Comparison of ENCODE assay signal across 8 cellular contexts in genomic region chr2:239265681-239266435, GRCh38.
A peak's percentile ranks its signal among the peaks of the same experiment; 100 is the strongest.
DNase-seq lines count a peak whose midpoint lies in the region; ATAC-seq and TF ChIP-seq lines count a peak whose summit lies in the region.

No MANE protein-coding gene starts in this region.

- no peaks in the 10 kb centered on the region for H3K9me3 ChIP-seq in mucosa of rectum (ENCODE audit: control insufficient read depth in 2 of 2, low read length in 2 of 2)

- H3K4me1 ChIP-seq in mucosa of rectum (ENCODE audit: control insufficient read depth in 2 of 2, insufficient read depth in 2 of 2, low read length in 2 of 2), result peaks cover 57 to 60% of the 10 kb centered on the region in 2 donors

- H3K36me3 ChIP-seq in mucosa of rectum (ENCODE audit: control insufficient read depth in 2 of 2, insufficient read depth in 2 of 2, low read length in 2 of 2), result no peaks in the 10 kb centered on the region

- peak; percentile 62 for DNase-seq in activated CD8-positive, alpha-beta memory T cell treated with anti-CD3 and anti-CD28 coated beads for 24 hours
- DNase-seq in activated CD8-positive, alpha-beta memory T cell treated with anti-CD3 and anti-CD28 coated beads, Interleukin-2, amount 50 U/mL, for 48 hours, result no peak
- DNase-seq in type B pancreatic cell (ENCODE audit: extremely low spot score, unreplicated experiment) (peak; percentile 59), mesenteric fat pad (ENCODE audit: low spot score) (no peak)

- ATAC-seq in HG03565 (IDR thresholded peaks at IDR 0.05; ENCODE audit: unreplicated experiment), result no peak
- ATAC-seq in HG03039 (IDR thresholded peaks at IDR 0.05; ENCODE audit: unreplicated experiment), result no peak

- H3K27ac ChIP-seq in cingulate gyrus (ENCODE audit: low read depth, low read length) (peak overlapping the region; percentile 26), mucosa of rectum (ENCODE audit: low read depth in 2 of 2, low read length in 2 of 2) (peak overlapping the region; percentile 67 to 75)

- H3K27me3 ChIP-seq in mucosa of rectum (ENCODE audit: control insufficient read depth in 2 of 2, insufficient read depth in 2 of 2, low read length in 2 of 2), result no peaks in the 10 kb centered on the region

- no peaks in the 10 kb centered on the region for H3K36me3 Mint-ChIP-seq in type B pancreatic cell

- peak overlapping the region in 1 of 2 donors; percentile 41 for H3K9ac ChIP-seq in mucosa of rectum (ENCODE audit: low read depth in 1 of 2, low read length in 2 of 2)

- H3K4me3 ChIP-seq in mucosa of rectum (ENCODE audit: low read length in 2 of 2), result no peak overlapping the region

- H3K4me1 Mint-ChIP-seq in type B pancreatic cell (ENCODE audit: unreplicated experiment), result peaks cover 59% of the 10 kb centered on the region

- H3K27me3 Mint-ChIP-seq in type B pancreatic cell, result no peaks in the 10 kb centered on the region

- no peaks in the 10 kb centered on the region for H3K9me3 Mint-ChIP-seq in type B pancreatic cell

- TF ChIP-seq CTCF in type B pancreatic cell (conservative IDR thresholded peaks at IDR 0.05), result no peak

- H3K4me3 Mint-ChIP-seq in type B pancreatic cell, result no peak overlapping the region

- H3K27ac Mint-ChIP-seq in type B pancreatic cell, result peak overlapping the region; percentile 84

Comparison
In these comparisons a context has a peak if more than half of its experiments do, and no peak if none do; other contexts are left out.
1. DNase-seq: peak in activated CD8-positive, alpha-beta memory T cell treated with anti-CD3 and anti-CD28 coated beads for 24 hours (single experiment) and type B pancreatic cell (single experiment); none in activated CD8-positive, alpha-beta memory T cell treated with anti-CD3 and anti-CD28 coated beads, Interleukin-2, amount 50 U/mL, for 48 hours (single experiment) and mesenteric fat pad (single experiment).